In genomic region chr9:90023861-90024260, GRCh38 we compare ENCODE assay signal across 27 cellular contexts.
"Had no signal": no experiment of that assay in that cellular context is flagged by ENCODE, and none has a peak within 500 bp of the region (broad histone marks: within the 10 kb centered on the region; RNA-seq: fewer than 3 reads in every experiment).

No MANE protein-coding gene starts in this region.

- H3K4me3 Mint-ChIP-seq: activated CD4-positive, alpha-beta T cell treated with anti-CD3 and anti-CD28 coated beads, Interleukin-2, amount 10 ng/mL, durations not matched to agents 24 days and 14 days; activated CD8-positive, alpha-beta memory T cell treated with anti-CD3 and anti-CD28 coated beads, Interleukin-2, amount 10 ng/mL, durations not matched to agents 7 days and 5 days; activated naive CD4-positive, alpha-beta T cell treated with anti-CD3 and anti-CD28 coated beads, Interleukin-2, amount 50 U/mL, for 24 hours; activated T-cell treated with anti-CD3 and anti-CD28 coated beads, Interleukin-2, amount 50 U/mL, for 24 hours; activated T-helper 1 cell treated with anti-CD3 and anti-CD28 coated beads, Interleukin-12 subunit alpha, Interleukin-12 subunit beta, Interleukin-2, Interleukin-4 antibody, amounts not matched to agents 30 ng/mL and 10 ng/mL and 1 ng/mL, durations not matched to agents 14 hours and 24 hours and 36 hours; T-helper 2 cell treated with Interferon-gamma antibody and Interleukin-4, amounts not matched to agents 5 μg/mL and 100 μg/mL, for 36 hours had no signal

- H3K36me3 Mint-ChIP-seq: activated CD8-positive, alpha-beta memory T cell treated with anti-CD3 and anti-CD28 coated beads, Interleukin-2, amount 10 ng/mL, durations not matched to agents 7 days and 5 days had no signal

- H3K9me3 Mint-ChIP-seq: activated naive CD4-positive, alpha-beta T cell treated with anti-CD3 and anti-CD28 coated beads, Interleukin-2, amount 50 U/mL, for 24 hours; activated T-cell treated with anti-CD3 and anti-CD28 coated beads, Interleukin-2, amount 50 U/mL, for 24 hours; activated T-helper 1 cell treated with anti-CD3 and anti-CD28 coated beads, Interleukin-12 subunit alpha, Interleukin-12 subunit beta, Interleukin-2, Interleukin-4 antibody, amounts not matched to agents 30 ng/mL and 10 ng/mL and 1 ng/mL, durations not matched to agents 14 hours and 24 hours and 36 hours; T-helper 2 cell treated with Interferon-gamma antibody and Interleukin-4, amounts not matched to agents 5 μg/mL and 100 μg/mL, for 36 hours had no signal

- H3K4me1 ChIP-seq: breast epithelium had no signal

- H3K9me3 ChIP-seq: Peyer's patch, SK-N-SH had no signal

- DNase-seq: activated CD4-positive, alpha-beta T cell treated with anti-CD3 and anti-CD28 coated beads for 1 hour; activated CD4-positive, alpha-beta T cell treated with anti-CD3 and anti-CD28 coated beads, Interleukin-2, amount 10 ng/mL, durations not matched to agents 24 days and 14 days; activated CD4-positive, alpha-beta T cell treated with anti-CD3 and anti-CD28 coated beads, Interleukin-2, amount 50 U/mL, for 48 hours; activated CD8-positive, alpha-beta memory T cell treated with anti-CD3 and anti-CD28 coated beads, Interleukin-2, amount 10 ng/mL, durations not matched to agents 7 days and 5 days; activated effector memory CD4-positive, alpha-beta T cell treated with Interleukin-2 at 50 U/mL for 16 hours; activated naive CD4-positive, alpha-beta T cell; activated T-cell treated with anti-CD3 and anti-CD28 coated beads, Interleukin-2, amount 50 U/mL, for 24 hours; aorta; Karpas-422; MM.1S; NCI-H1105; NCI-H1436; NCI-H1694 treated with DMSO at 0.1 percent for 48 hours; NCI-H2081; NCI-H446; NCI-H524 treated with DMSO at 0.1 percent for 48 hours; NCI-H774; Right ventricle myocardium superior; SJCRH30; SK-N-SH; SW 1271 had no signal

- H3K9ac ChIP-seq: SK-N-SH had no signal

- H3K4me2 ChIP-seq: SK-N-SH had no signal

- ATAC-seq: activated CD8-positive, alpha-beta memory T cell treated with anti-CD3 and anti-CD28 coated beads, Interleukin-2, amount 10 ng/mL, durations not matched to agents 7 days and 5 days had no signal

- H3K4me1 Mint-ChIP-seq: activated naive CD4-positive, alpha-beta T cell treated with anti-CD3 and anti-CD28 coated beads, Interleukin-2, amount 50 U/mL, for 24 hours had no signal

- H3K27me3 Mint-ChIP-seq: activated naive CD4-positive, alpha-beta T cell treated with anti-CD3 and anti-CD28 coated beads, Interleukin-2, amount 50 U/mL, for 24 hours had no signal

- H3K27ac Mint-ChIP-seq: activated CD4-positive, alpha-beta T cell treated with anti-CD3 and anti-CD28 coated beads, Interleukin-2, amount 10 ng/mL, durations not matched to agents 24 days and 14 days; activated CD8-positive, alpha-beta memory T cell treated with anti-CD3 and anti-CD28 coated beads, Interleukin-2, amount 10 ng/mL, durations not matched to agents 7 days and 5 days; activated naive CD4-positive, alpha-beta T cell treated with anti-CD3 and anti-CD28 coated beads, Interleukin-2, amount 50 U/mL, for 24 hours; activated T-cell treated with anti-CD3 and anti-CD28 coated beads, Interleukin-2, amount 50 U/mL, for 24 hours; activated T-helper 1 cell treated with anti-CD3 and anti-CD28 coated beads, Interleukin-12 subunit alpha, Interleukin-12 subunit beta, Interleukin-2, Interleukin-4 antibody, amounts not matched to agents 30 ng/mL and 10 ng/mL and 1 ng/mL, durations not matched to agents 14 hours and 24 hours and 36 hours; T-helper 2 cell treated with Interferon-gamma antibody and Interleukin-4, amounts not matched to agents 5 μg/mL and 100 μg/mL, for 36 hours had no signal

- H3K4me3 ChIP-seq: breast epithelium, Peyer's patch, SJCRH30 had no signal

- H3K36me3 ChIP-seq: breast epithelium, Peyer's patch, SJCRH30 had no signal

- H3K27me3 ChIP-seq: breast epithelium, Peyer's patch, SJCRH30 had no signal

- H3K27ac ChIP-seq: breast epithelium, RWPE1, SJCRH30 had no signal
